Comparison of ENCODE assay signal across 1 cellular context in the genomic region with DNA sequence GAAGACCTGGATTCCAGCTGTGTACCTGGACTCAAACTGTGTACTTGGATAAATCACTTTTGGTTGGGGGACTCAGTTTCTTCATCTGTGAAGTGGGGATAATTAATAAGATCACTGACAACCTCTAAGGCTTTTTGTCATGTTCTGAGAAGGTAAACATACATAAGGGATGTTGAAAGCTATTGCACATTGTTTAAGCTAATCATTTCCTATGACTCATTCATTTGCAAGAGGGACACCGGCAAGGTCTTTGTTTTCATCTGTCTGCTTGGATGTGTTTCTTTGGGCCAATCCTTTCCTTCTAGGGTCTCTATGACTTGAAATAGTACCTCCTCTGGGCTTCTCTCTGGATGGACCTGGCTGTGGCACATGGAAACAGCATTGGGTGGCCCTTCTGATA.
TF ChIP-seq lines count a peak whose summit lies in the region.

No MANE protein-coding gene starts in this region.

TF ChIP-seq in IMR-90, 13 proteins besides CTCF, POLR2A, EP300 and RAD21 (continued from another document):
- TF ChIP-seq, protein P1, sequence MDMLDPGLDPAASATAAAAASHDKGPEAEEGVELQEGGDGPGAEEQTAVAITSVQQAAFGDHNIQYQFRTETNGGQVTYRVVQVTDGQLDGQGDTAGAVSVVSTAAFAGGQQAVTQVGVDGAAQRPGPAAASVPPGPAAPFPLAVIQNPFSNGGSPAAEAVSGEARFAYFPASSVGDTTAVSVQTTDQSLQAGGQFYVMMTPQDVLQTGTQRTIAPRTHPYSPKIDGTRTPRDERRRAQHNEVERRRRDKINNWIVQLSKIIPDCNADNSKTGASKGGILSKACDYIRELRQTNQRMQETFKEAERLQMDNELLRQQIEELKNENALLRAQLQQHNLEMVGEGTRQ (IDR thresholded peaks at IDR 0.05; ENCODE audit: low read depth, low read length): no peak
- TF ChIP-seq FOS (IDR thresholded peaks at IDR 0.05; ENCODE audit: low read depth, low read length) (no peak), CEBPB (IDR thresholded peaks at IDR 0.05; ENCODE audit: low read depth, low read length) (no peak), RCOR1 (IDR thresholded peaks at IDR 0.05; ENCODE audit: insufficient replicate concordance, low read length) (no peak)
